ENCODE assay signal across 12 cellular contexts in genomic region chr19:17654993-17655392, GRCh38. TPM values are rescaled to one million over a fixed set of nuclear protein-coding genes. Genes with fewer than 3 reads are reported as not detected.
DNase-seq lines count a peak whose midpoint lies in the region; ATAC-seq and TF ChIP-seq lines count a peak whose summit lies in the region.
"Had no signal": no experiment of that assay in that cellular context is flagged by ENCODE, and none has a peak within 500 bp of the region (broad histone marks: within the 10 kb centered on the region; RNA-seq: fewer than 3 reads in every experiment).

No MANE protein-coding gene starts in this region.

- TF ChIP-seq POLR2A in body of pancreas (IDR thresholded peaks at IDR 0.05) = no peak
- TF ChIP-seq POLR2A in transverse colon (IDR thresholded peaks at IDR 0.05) = no peak
- TF ChIP-seq POLR2A in Peyer's patch (IDR thresholded peaks at IDR 0.05) = no peak

- intact Hi-C loops in Right ventricle myocardium superior (cut with DNase I) (no loop called here), left ventricle myocardium inferior (cut with micrococcal nuclease) (no loop called here), body of pancreas (cut with DNase I) (no loop called here), transverse colon (cut with DNase I; ENCODE audit: low total_unique reads) (no loop called here)

- H3K36me3 ChIP-seq in left ventricle myocardium inferior = no peaks in the 10 kb centered on the region
- no peaks in the 10 kb centered on the region for H3K36me3 ChIP-seq in body of pancreas (replicated peaks in 1 of 2; ENCODE audit: insufficient read depth in 1 of 2, low read depth in 2 of 2)
- H3K36me3 ChIP-seq in transverse colon = no peaks in the 10 kb centered on the region
- H3K36me3 ChIP-seq in hepatocyte (replicated peaks; ENCODE audit: insufficient read depth, low read depth) = no peaks in the 10 kb centered on the region
- no peaks in the 10 kb centered on the region for H3K36me3 ChIP-seq in Peyer's patch

- H3K4me3 ChIP-seq in left ventricle myocardium inferior (no peak overlapping the region), body of pancreas (no peak overlapping the region), transverse colon (no peak overlapping the region), hepatocyte (no peak overlapping the region), Peyer's patch (no peak overlapping the region)

- H3K9me2 ChIP-seq in hepatocyte (replicated peaks; ENCODE audit: insufficient read depth) = no peaks in the 10 kb centered on the region

- no peak overlapping the region for H2AFZ ChIP-seq in hepatocyte

- no peak overlapping the region for H3K4me2 ChIP-seq in hepatocyte

- TF ChIP-seq CTCF in left ventricle myocardium inferior (IDR thresholded peaks at IDR 0.05; ENCODE audit: borderline replicate concordance) (no peak), body of pancreas (IDR thresholded peaks at IDR 0.05) (no peak), transverse colon (IDR thresholded peaks at IDR 0.05) (no peak), hepatocyte (IDR thresholded peaks at IDR 0.05; ENCODE audit: poor library complexity) (no peak), Peyer's patch (IDR thresholded peaks at IDR 0.05) (no peak)

- WGBS in body of pancreas, 2 donors = 73 to 77% methylated on average over 9 of the region's 9 CpGs
- WGBS in transverse colon (ENCODE audit: low coverage in 1 of 2), 2 donors = 38% methylated on average over 9 of the region's 9 CpGs; no CpG with 5 or more reads in 1 of the 2 donors
- WGBS in hepatocyte (ENCODE audit: low lambda C conversion rate, missing lambda C conversion rate) = 94% methylated on average over 7 of the region's 9 CpGs

- TF ChIP-seq EP300 in Ishikawa (IDR thresholded peaks at IDR 0.05; ENCODE audit: borderline replicate concordance) (no peak), transverse colon (IDR thresholded peaks at IDR 0.05; ENCODE audit: low read depth) (no peak)

- H3K9me3 ChIP-seq in left ventricle myocardium inferior (replicated peaks) (peaks cover 13% of the 10 kb centered on the region), body of pancreas (no peaks in the 10 kb centered on the region), transverse colon (no peaks in the 10 kb centered on the region), hepatocyte (ENCODE audit: low read depth) (no peaks in the 10 kb centered on the region), Peyer's patch (no peaks in the 10 kb centered on the region)

- H3K27me3 ChIP-seq in left ventricle myocardium inferior (ENCODE audit: low read depth) (peaks cover 3% of the 10 kb centered on the region), body of pancreas (no peaks in the 10 kb centered on the region), transverse colon (no peaks in the 10 kb centered on the region), hepatocyte (no peaks in the 10 kb centered on the region), Peyer's patch (no peaks in the 10 kb centered on the region)

- in situ Hi-C loops in transverse colon (cut with MboI; ENCODE audit: low pct_ligation_motif_present in 1 of 4, low pct_unique_long_range_greater_than_20kb in 1 of 4, low sequenced_read_pairs in 3 of 4) = no loop called here

- H3K27ac ChIP-seq in left ventricle myocardium inferior (replicated peaks) = no peak overlapping the region
- no peak overlapping the region for H3K27ac ChIP-seq in body of pancreas
- no peak overlapping the region for H3K27ac ChIP-seq in transverse colon
- H3K27ac ChIP-seq in hepatocyte = no peak overlapping the region
- H3K27ac ChIP-seq in Peyer's patch = no peak overlapping the region

- H3K79me2 ChIP-seq in hepatocyte = no peaks in the 10 kb centered on the region

- H4K20me1 ChIP-seq in hepatocyte (ENCODE audit: insufficient read depth, poor library complexity, severe bottlenecking) = no peaks in the 10 kb centered on the region

- no peak for TF ChIP-seq RAD21 in Ishikawa (IDR thresholded peaks at IDR 0.05; ENCODE audit: low read depth)

- no peaks in the 10 kb centered on the region for H3K4me1 ChIP-seq in left ventricle myocardium inferior
- no peaks in the 10 kb centered on the region for H3K4me1 ChIP-seq in body of pancreas
- no peaks in the 10 kb centered on the region for H3K4me1 ChIP-seq in transverse colon
- no peaks in the 10 kb centered on the region for H3K4me1 ChIP-seq in hepatocyte (ENCODE audit: insufficient read depth)
- H3K4me1 ChIP-seq in Peyer's patch = no peaks in the 10 kb centered on the region

- ATAC-seq in Right ventricle myocardium superior (ENCODE audit: poor library complexity) (no peak), body of pancreas (peak; percentile 18), GM21423 (IDR thresholded peaks at IDR 0.05; ENCODE audit: unreplicated experiment) (no peak)

- DNase-seq in Right ventricle myocardium superior (peak; percentile 22), left ventricle myocardium inferior (no peak), body of pancreas (no peak), transverse colon (peak; percentile 38), hepatocyte (ENCODE audit: low spot score) (no peak), Peyer's patch (no peak)
- DNase-seq: activated T-cell treated with anti-CD3 and anti-CD28 coated beads, Interleukin-2, amount 50 U/mL, for 1 hour; NCI-H187 treated with DMSO at 0.1 percent for 48 hours; stimulated activated CD4-positive, alpha-beta T cell treated with anti-CD3 and anti-CD28 coated beads, Interleukin-4, amount 100 ng/mL, for 1 hour had no signal

TF ChIP-seq in Ishikawa, 13 proteins besides CTCF, POLR2A, EP300 and RAD21:
- peak; percentile 57 for TF ChIP-seq MAX (IDR thresholded peaks at IDR 0.05)
- no peak for TF ChIP-seq CREB1 (IDR thresholded peaks at IDR 0.05; ENCODE audit: low read depth)
- TF ChIP-seq TCF12 (IDR thresholded peaks at IDR 0.05; ENCODE audit: low read depth) = no peak
TF ChIP-seq in Ishikawa: peak in this region for 1.

RNA-seq across cellular contexts. Expression of gene UNC13A, which starts 33.2 kb away (rescaled TPM):
- total RNA-seq in Right ventricle myocardium superior = 0.05 TPM
- 0.05 TPM for total RNA-seq in left ventricle myocardium inferior
- total RNA-seq in body of pancreas = 1 to 10 TPM; 1.3 to 2.6 TPM
- total RNA-seq in transverse colon = 1 to 10 TPM in 1 of 4 donors, under 1 TPM in 3; under 0.01 to 1.9 (median 0.30) TPM
- total RNA-seq in hepatocyte = 0.08 and 0.10 TPM in 2 replicates
- 0.21 TPM in 1 of 2 replicates, not detected in the other for polyA plus RNA-seq in hepatocyte
- total RNA-seq in Peyer's patch = under 1 TPM; 0.38 to 0.83 (median 0.62) TPM
- total RNA-seq: CD4-positive, CD25-positive, alpha-beta regulatory T cell had no signal
- polyA plus RNA-seq: CD4-positive, CD25-positive, alpha-beta regulatory T cell had no signal

Comparison
In these comparisons a context has a peak if more than half of its experiments do, and no peak if none do; other contexts are left out.
1. DNase-seq: peak in Right ventricle myocardium superior (single experiment) and transverse colon (single experiment); none in left ventricle myocardium inferior (single experiment), body of pancreas (0 of 4), hepatocyte (single experiment) and Peyer's patch (0 of 3).